Comparison of ENCODE assay signal across 1 cellular context in the genomic region with DNA sequence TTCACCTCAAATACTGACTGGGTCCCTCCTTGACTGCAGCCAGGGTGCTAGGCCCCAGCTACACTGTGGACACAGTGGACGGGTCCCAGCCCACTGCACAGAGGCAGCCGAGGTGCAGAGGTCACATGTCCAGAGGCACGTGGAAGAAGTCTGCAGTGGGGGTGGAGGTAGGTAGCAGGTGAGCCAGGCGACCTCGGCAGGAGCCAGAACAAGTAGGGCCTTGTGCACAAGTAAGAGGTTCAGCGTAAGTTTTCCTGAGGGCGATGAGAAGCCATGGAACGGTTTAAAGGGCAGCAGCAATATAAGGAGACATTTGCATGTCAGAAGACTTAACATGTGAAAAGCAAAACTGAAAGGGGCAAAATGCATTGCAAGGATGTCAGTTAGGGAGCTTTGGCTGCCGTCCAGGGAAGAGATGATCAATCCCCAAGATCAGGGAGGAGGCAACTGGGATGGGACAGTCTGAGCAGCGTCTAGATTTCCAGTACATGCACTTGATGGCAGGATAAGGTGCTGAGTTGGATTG.
A peak's percentile ranks its signal among the peaks of the same experiment; 100 is the strongest.
TF ChIP-seq lines count a peak whose summit lies in the region.

No MANE protein-coding gene starts in this region.

TF ChIP-seq in HepG2, 621 proteins besides CTCF, POLR2A, EP300 and RAD21 (continued from another document and continues in another):
- TF ChIP-seq, protein P1, sequence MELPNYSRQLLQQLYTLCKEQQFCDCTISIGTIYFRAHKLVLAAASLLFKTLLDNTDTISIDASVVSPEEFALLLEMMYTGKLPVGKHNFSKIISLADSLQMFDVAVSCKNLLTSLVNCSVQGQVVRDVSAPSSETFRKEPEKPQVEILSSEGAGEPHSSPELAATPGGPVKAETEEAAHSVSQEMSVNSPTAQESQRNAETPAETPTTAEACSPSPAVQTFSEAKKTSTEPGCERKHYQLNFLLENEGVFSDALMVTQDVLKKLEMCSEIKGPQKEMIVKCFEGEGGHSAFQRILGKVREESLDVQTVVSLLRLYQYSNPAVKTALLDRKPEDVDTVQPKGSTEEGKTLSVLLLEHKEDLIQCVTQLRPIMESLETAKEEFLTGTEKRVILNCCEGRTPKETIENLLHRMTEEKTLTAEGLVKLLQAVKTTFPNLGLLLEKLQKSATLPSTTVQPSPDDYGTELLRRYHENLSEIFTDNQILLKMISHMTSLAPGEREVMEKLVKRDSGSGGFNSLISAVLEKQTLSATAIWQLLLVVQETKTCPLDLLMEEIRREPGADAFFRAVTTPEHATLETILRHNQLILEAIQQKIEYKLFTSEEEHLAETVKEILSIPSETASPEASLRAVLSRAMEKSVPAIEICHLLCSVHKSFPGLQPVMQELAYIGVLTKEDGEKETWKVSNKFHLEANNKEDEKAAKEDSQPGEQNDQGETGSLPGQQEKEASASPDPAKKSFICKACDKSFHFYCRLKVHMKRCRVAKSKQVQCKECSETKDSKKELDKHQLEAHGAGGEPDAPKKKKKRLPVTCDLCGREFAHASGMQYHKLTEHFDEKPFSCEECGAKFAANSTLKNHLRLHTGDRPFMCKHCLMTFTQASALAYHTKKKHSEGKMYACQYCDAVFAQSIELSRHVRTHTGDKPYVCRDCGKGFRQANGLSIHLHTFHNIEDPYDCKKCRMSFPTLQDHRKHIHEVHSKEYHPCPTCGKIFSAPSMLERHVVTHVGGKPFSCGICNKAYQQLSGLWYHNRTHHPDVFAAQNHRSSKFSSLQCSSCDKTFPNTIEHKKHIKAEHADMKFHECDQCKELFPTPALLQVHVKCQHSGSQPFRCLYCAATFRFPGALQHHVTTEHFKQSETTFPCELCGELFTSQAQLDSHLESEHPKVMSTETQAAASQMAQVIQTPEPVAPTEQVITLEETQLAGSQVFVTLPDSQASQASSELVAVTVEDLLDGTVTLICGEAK (IDR thresholded peaks at IDR 0.05) = no peak
- TF ChIP-seq, protein P1 (CRISPR knock-in tag; IDR thresholded peaks at IDR 0.05) = no peak
- TF ChIP-seq PHF8 (CRISPR knock-in tag; IDR thresholded peaks at IDR 0.05) (no peak), NFYB (CRISPR knock-in tag; IDR thresholded peaks at IDR 0.05) (no peak), ZNF749 (CRISPR knock-in tag; IDR thresholded peaks at IDR 0.05; ENCODE audit: borderline replicate concordance) (no peak), ZNF644 (CRISPR knock-in tag; IDR thresholded peaks at IDR 0.05; ENCODE audit: low read depth) (peak; percentile 37; the same call in 1 of the 2 replicates), IRF2 (CRISPR knock-in tag; IDR thresholded peaks at IDR 0.05) (no peak), KDM4B (CRISPR knock-in tag; IDR thresholded peaks at IDR 0.05) (no peak), ZNF790 (CRISPR knock-in tag; IDR thresholded peaks at IDR 0.05; ENCODE audit: borderline replicate concordance) (no peak), ZBTB7B (CRISPR knock-in tag; IDR thresholded peaks at IDR 0.05) (no peak), SMC3 (IDR thresholded peaks at IDR 0.05; ENCODE audit: low read length) (no peak), ZNF274 (CRISPR knock-in tag; IDR thresholded peaks at IDR 0.05) (0 out of 2 replicates have a peak, but pooled peaks have one; percentile 50), TSC22D2 (CRISPR knock-in tag; IDR thresholded peaks at IDR 0.05; ENCODE audit: borderline replicate concordance) (no peak), SRSF9 (IDR thresholded peaks at IDR 0.05; ENCODE audit: borderline replicate concordance, insufficient read depth, low read depth, low read length, poor library complexity, severe bottlenecking) (no peak), REPIN1 (CRISPR knock-in tag; IDR thresholded peaks at IDR 0.05; ENCODE audit: borderline replicate concordance, low read depth) (no peak), ETV5 (CRISPR knock-in tag; IDR thresholded peaks at IDR 0.05; ENCODE audit: borderline replicate concordance) (no peak), RBFOX2 (IDR thresholded peaks at IDR 0.05; ENCODE audit: low read depth, low read length) (no peak), NAIF1 (CRISPR knock-in tag; IDR thresholded peaks at IDR 0.05; ENCODE audit: borderline replicate concordance) (no peak), ZNF33A (CRISPR knock-in tag; IDR thresholded peaks at IDR 0.05; ENCODE audit: borderline replicate concordance) (no peak), ZNF562 (CRISPR knock-in tag; IDR thresholded peaks at IDR 0.05; ENCODE audit: borderline replicate concordance) (no peak)
- TF ChIP-seq, protein P2, sequence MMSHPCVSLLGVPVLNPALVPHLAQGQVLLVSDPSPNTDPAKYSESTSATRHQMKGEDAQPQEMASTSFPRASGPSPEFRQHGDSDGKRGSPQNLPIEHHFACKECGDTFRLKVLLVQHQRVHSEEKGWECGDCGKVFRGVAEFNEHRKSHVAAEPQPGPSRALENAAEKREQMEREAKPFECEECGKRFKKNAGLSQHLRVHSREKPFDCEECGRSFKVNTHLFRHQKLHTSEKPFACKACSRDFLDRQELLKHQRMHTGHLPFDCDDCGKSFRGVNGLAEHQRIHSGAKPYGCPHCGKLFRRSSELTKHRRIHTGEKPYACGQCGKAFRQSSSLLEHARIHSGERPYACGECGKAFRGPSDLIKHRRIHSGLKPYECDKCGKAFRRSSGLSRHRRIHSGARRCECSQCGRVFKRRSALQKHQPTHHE (CRISPR knock-in tag; IDR thresholded peaks at IDR 0.05; ENCODE audit: borderline replicate concordance) = no peak
- TF ChIP-seq, protein P3, sequence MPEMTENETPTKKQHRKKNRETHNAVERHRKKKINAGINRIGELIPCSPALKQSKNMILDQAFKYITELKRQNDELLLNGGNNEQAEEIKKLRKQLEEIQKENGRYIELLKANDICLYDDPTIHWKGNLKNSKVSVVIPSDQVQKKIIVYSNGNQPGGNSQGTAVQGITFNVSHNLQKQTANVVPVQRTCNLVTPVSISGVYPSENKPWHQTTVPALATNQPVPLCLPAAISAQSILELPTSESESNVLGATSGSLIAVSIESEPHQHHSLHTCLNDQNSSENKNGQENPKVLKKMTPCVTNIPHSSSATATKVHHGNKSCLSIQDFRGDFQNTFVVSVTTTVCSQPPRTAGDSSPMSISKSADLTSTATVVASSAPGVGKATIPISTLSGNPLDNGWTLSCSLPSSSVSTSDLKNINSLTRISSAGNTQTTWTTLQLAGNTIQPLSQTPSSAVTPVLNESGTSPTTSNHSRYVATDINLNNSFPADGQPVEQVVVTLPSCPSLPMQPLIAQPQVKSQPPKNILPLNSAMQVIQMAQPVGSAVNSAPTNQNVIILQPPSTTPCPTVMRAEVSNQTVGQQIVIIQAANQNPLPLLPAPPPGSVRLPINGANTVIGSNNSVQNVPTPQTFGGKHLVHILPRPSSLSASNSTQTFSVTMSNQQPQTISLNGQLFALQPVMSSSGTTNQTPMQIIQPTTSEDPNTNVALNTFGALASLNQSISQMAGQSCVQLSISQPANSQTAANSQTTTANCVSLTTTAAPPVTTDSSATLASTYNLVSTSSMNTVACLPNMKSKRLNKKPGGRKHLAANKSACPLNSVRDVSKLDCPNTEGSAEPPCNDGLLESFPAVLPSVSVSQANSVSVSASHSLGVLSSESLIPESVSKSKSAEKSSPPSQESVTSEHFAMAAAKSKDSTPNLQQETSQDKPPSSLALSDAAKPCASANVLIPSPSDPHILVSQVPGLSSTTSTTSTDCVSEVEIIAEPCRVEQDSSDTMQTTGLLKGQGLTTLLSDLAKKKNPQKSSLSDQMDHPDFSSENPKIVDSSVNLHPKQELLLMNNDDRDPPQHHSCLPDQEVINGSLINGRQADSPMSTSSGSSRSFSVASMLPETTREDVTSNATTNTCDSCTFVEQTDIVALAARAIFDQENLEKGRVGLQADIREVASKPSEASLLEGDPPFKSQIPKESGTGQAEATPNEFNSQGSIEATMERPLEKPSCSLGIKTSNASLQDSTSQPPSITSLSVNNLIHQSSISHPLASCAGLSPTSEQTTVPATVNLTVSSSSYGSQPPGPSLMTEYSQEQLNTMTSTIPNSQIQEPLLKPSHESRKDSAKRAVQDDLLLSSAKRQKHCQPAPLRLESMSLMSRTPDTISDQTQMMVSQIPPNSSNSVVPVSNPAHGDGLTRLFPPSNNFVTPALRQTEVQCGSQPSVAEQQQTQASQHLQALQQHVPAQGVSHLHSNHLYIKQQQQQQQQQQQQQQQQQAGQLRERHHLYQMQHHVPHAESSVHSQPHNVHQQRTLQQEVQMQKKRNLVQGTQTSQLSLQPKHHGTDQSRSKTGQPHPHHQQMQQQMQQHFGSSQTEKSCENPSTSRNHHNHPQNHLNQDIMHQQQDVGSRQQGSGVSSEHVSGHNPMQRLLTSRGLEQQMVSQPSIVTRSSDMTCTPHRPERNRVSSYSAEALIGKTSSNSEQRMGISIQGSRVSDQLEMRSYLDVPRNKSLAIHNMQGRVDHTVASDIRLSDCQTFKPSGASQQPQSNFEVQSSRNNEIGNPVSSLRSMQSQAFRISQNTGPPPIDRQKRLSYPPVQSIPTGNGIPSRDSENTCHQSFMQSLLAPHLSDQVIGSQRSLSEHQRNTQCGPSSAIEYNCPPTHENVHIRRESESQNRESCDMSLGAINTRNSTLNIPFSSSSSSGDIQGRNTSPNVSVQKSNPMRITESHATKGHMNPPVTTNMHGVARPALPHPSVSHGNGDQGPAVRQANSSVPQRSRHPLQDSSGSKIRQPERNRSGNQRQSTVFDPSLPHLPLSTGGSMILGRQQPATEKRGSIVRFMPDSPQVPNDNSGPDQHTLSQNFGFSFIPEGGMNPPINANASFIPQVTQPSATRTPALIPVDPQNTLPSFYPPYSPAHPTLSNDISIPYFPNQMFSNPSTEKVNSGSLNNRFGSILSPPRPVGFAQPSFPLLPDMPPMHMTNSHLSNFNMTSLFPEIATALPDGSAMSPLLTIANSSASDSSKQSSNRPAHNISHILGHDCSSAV (CRISPR knock-in tag; IDR thresholded peaks at IDR 0.05; ENCODE audit: borderline replicate concordance) = no peak
- TF ChIP-seq, protein P4, sequence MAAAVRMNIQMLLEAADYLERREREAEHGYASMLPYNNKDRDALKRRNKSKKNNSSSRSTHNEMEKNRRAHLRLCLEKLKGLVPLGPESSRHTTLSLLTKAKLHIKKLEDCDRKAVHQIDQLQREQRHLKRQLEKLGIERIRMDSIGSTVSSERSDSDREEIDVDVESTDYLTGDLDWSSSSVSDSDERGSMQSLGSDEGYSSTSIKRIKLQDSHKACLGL (CRISPR knock-in tag; IDR thresholded peaks at IDR 0.05) = 0 out of 2 replicates have a peak, but pooled peaks have one; percentile 34
- TF ChIP-seq, protein P5, sequence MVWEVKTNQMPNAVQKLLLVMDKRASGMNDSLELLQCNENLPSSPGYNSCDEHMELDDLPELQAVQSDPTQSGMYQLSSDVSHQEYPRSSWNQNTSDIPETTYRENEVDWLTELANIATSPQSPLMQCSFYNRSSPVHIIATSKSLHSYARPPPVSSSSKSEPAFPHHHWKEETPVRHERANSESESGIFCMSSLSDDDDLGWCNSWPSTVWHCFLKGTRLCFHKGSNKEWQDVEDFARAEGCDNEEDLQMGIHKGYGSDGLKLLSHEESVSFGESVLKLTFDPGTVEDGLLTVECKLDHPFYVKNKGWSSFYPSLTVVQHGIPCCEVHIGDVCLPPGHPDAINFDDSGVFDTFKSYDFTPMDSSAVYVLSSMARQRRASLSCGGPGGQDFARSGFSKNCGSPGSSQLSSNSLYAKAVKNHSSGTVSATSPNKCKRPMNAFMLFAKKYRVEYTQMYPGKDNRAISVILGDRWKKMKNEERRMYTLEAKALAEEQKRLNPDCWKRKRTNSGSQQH (CRISPR knock-in tag; IDR thresholded peaks at IDR 0.05; ENCODE audit: low read depth) = no peak
- TF ChIP-seq, protein P6, sequence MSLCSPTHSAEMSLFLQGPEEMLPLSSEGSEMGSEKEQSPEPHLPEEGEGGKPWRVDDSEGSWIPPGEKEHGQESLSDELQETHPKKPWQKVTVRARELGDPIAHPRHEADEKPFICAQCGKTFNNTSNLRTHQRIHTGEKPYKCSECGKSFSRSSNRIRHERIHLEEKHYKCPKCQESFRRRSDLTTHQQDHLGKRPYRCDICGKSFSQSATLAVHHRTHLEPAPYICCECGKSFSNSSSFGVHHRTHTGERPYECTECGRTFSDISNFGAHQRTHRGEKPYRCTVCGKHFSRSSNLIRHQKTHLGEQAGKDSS (CRISPR knock-in tag; IDR thresholded peaks at IDR 0.05; ENCODE audit: borderline replicate concordance, low read depth) = no peak
- TF ChIP-seq, protein P7, sequence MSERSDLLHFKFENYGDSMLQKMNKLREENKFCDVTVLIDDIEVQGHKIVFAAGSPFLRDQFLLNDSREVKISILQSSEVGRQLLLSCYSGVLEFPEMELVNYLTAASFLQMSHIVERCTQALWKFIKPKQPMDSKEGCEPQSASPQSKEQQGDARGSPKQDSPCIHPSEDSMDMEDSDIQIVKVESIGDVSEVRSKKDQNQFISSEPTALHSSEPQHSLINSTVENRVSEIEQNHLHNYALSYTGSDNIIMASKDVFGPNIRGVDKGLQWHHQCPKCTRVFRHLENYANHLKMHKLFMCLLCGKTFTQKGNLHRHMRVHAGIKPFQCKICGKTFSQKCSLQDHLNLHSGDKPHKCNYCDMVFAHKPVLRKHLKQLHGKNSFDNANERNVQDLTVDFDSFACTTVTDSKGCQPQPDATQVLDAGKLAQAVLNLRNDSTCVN (CRISPR knock-in tag; IDR thresholded peaks at IDR 0.05; ENCODE audit: borderline replicate concordance) = no peak
